In genomic region chr11:75525433-75526191, GRCh38 we compare ENCODE assay signal across 8 cellular contexts. TPM values are rescaled to one million over a fixed set of nuclear protein-coding genes. Genes with fewer than 3 reads are reported as not detected.
DNase-seq lines count a peak whose midpoint lies in the region; ATAC-seq and TF ChIP-seq lines count a peak whose summit lies in the region.

Gene GDPD5 (minus strand): TSS chr11:75525941. CDS start chr11:75477735, 48,206 bp downstream.

- H3K27ac ChIP-seq in HUES48 (ENCODE audit: low read depth, low read length) = no peak within 1 kb of the TSS
- no peak within 1 kb of the TSS for H3K27ac ChIP-seq in OCI-LY3 (ENCODE audit: low read length)
- no peak within 1 kb of the TSS for H3K27ac ChIP-seq in mucosa of rectum (ENCODE audit: low read depth in 2 of 2, low read length in 2 of 2)

- peak within 1 kb of the TSS; percentile 24 for H3K27ac Mint-ChIP-seq in Caco-2 (ENCODE audit: unreplicated experiment)

- H3K4me3 ChIP-seq in Caco-2 (ENCODE audit: low read depth, low read length) (peak within 1 kb of the TSS; percentile 79), HUES48 (ENCODE audit: low read depth, low read length) (peak within 1 kb of the TSS; percentile 76), OCI-LY3 (ENCODE audit: low read length) (peak within 1 kb of the TSS; percentile 89), epithelial cell of proximal tubule (ENCODE audit: low read depth, low read length) (peak within 1 kb of the TSS; percentile 62), mucosa of rectum (ENCODE audit: low read length in 2 of 2) (peak within 1 kb of the TSS; percentile 66 to 70)

- H3K79me2 ChIP-seq in OCI-LY3 (ENCODE audit: low read length) = no peaks in the 10 kb centered on the region

- DNase-seq in Caco-2 (peak; percentile 95 to 96), epithelial cell of proximal tubule (ENCODE audit: low read depth) (no peak)
- DNase-seq in activated CD8-positive, alpha-beta memory T cell treated with anti-CD3 and anti-CD28 coated beads, Interleukin-2, amount 50 U/mL, for 48 hours = peak; percentile 92
- peak; percentile 43 to 65 for DNase-seq in stimulated activated CD8-positive, alpha-beta memory T cell treated with anti-CD3 and anti-CD28 coated beads, Interleukin-4, amount 100 ng/mL, for 4 hours (ENCODE audit: low read depth in 2 of 2, low spot score in 1 of 2)

- TSS peak; percentile 71 for BruUV-seq in Caco-2 (replicated peaks; lab: Mats Ljungman, UMichigan)

- peak within 1 kb of the TSS; percentile 97 for H3K4me2 ChIP-seq in OCI-LY3 (ENCODE audit: low read length)

- H3K9me3 ChIP-seq in Caco-2 = no peaks in the 10 kb centered on the region
- no peaks in the 10 kb centered on the region for H3K9me3 ChIP-seq in HUES48 (ENCODE audit: control insufficient read depth, insufficient read depth, low read length)
- H3K9me3 ChIP-seq in OCI-LY3 (ENCODE audit: insufficient read depth, low read length) = no peaks in the 10 kb centered on the region
- H3K9me3 ChIP-seq in mucosa of rectum (ENCODE audit: control insufficient read depth in 2 of 2, low read length in 2 of 2) = no peaks in the 10 kb centered on the region

- intact Hi-C loops in Caco-2 (cut with micrococcal nuclease; ENCODE audit: unreplicated experiment) = loop anchor here (1.0 kb wide), 1 partner anchor 29 kb away; no protein-coding TSS in a partner anchor

- peak within 1 kb of the TSS; percentile 69 for H2AFZ ChIP-seq in OCI-LY3 (ENCODE audit: low read depth, low read length)

- H3K27me3 ChIP-seq in Caco-2 (replicated peaks; ENCODE audit: control insufficient read depth, insufficient read depth, low read length) = no peaks in the 10 kb centered on the region
- peaks cover 27% of the 10 kb centered on the region for H3K27me3 ChIP-seq in HUES48 (ENCODE audit: control insufficient read depth, insufficient read depth, low read length)
- H3K27me3 ChIP-seq in OCI-LY3 (ENCODE audit: low read depth, low read length) = peaks cover 39% of the 10 kb centered on the region
- H3K27me3 ChIP-seq in mucosa of rectum (ENCODE audit: control insufficient read depth in 2 of 2, insufficient read depth in 2 of 2, low read length in 2 of 2) = peaks cover 8 to 10% of the 10 kb centered on the region in 2 donors

- no peaks in the 10 kb centered on the region for H3K27me3 Mint-ChIP-seq in Caco-2 (ENCODE audit: insufficient read depth, unreplicated experiment)

- POLR2A ChIA-PET in Caco-2 (lab: Charles Lee) = interaction anchor here (0.6 to 1.0 kb wide), 5 partner anchors 13 to 537 kb away, joined by 3 to 4 read pairs (median 3); partner anchors contain the start of gene NEU3

- no peak within 1 kb of the TSS for H3K9ac ChIP-seq in HUES48 (ENCODE audit: low read depth, low read length)
- H3K9ac ChIP-seq in OCI-LY3 (ENCODE audit: low read length) = peak within 1 kb of the TSS; percentile 71
- H3K9ac ChIP-seq in mucosa of rectum (ENCODE audit: low read depth in 1 of 2, low read length in 2 of 2) = peak within 1 kb of the TSS; percentile 41 to 61

- no peaks in the 10 kb centered on the region for H3K9me3 Mint-ChIP-seq in Caco-2 (ENCODE audit: unreplicated experiment)

- no peaks in the 10 kb centered on the region; the same call in 1 of the 2 replicates for H3K36me3 ChIP-seq in Caco-2 (ENCODE audit: control insufficient read depth, insufficient read depth, low read length)
- H3K36me3 ChIP-seq in HUES48 (ENCODE audit: control insufficient read depth, insufficient read depth, low read length) = no peaks in the 10 kb centered on the region
- H3K36me3 ChIP-seq in OCI-LY3 (replicated peaks; ENCODE audit: low read depth, low read length) = no peaks in the 10 kb centered on the region
- H3K36me3 ChIP-seq in mucosa of rectum (ENCODE audit: control insufficient read depth in 2 of 2, insufficient read depth in 2 of 2, low read length in 2 of 2) = no peaks in the 10 kb centered on the region

- CTCF ChIA-PET in Caco-2 (lab: Charles Lee) = interaction anchor here (0.5 to 1.7 kb wide), 17 partner anchors 10 to 1515 kb away, joined by 3 to 6 read pairs (median 3); no protein-coding TSS in a partner anchor

- H3K4me3 Mint-ChIP-seq in Caco-2 (ENCODE audit: unreplicated experiment) = peak within 1 kb of the TSS; percentile 76

- no peaks in the 10 kb centered on the region for H4K20me1 ChIP-seq in OCI-LY3 (ENCODE audit: insufficient read depth, low read length)

- peak; percentile 52 to 64 for TF ChIP-seq CTCF in Caco-2 (IDR thresholded peaks at IDR 0.05; ENCODE audit: insufficient read depth in 1 of 2, low read depth in 1 of 2, low read length in 1 of 2, severe bottlenecking in 1 of 2, unreplicated experiment in 1 of 2)
- TF ChIP-seq CTCF in OCI-LY3 (IDR thresholded peaks at IDR 0.05; ENCODE audit: low read depth, low read length) = peak; percentile 62
- peak; percentile 47 for TF ChIP-seq CTCF in epithelial cell of proximal tubule (conservative IDR thresholded peaks at IDR 0.05; ENCODE audit: low read depth, low read length)

- ATAC-seq in GM21367 (IDR thresholded peaks at IDR 0.05; ENCODE audit: unreplicated experiment) = peak; percentile 66

- H3K36me3 Mint-ChIP-seq in Caco-2 (ENCODE audit: insufficient read depth, unreplicated experiment) = no peaks in the 10 kb centered on the region

- peaks cover 11% of the 10 kb centered on the region; the same call in 1 of the 2 replicates for H3K4me1 ChIP-seq in Caco-2
- no peaks in the 10 kb centered on the region for H3K4me1 ChIP-seq in HUES48 (ENCODE audit: control insufficient read depth, insufficient read depth, low read length)
- peaks cover 25% of the 10 kb centered on the region for H3K4me1 ChIP-seq in OCI-LY3 (ENCODE audit: low read length)
- H3K4me1 ChIP-seq in mucosa of rectum (ENCODE audit: control insufficient read depth in 2 of 2, insufficient read depth in 2 of 2, low read length in 2 of 2) = peaks cover 4 to 11% of the 10 kb centered on the region in 2 donors

- peaks cover 7% of the 10 kb centered on the region for H3K4me1 Mint-ChIP-seq in Caco-2 (ENCODE audit: low read depth, unreplicated experiment)

RNA-seq across cellular contexts. Expression of gene GDPD5, which starts in this region (rescaled TPM):
- total RNA-seq in Caco-2 (2022) (25.7 and 28.6 TPM in 2 replicates), epithelial cell of proximal tubule (8.5 and 17.4 TPM in 2 replicates)
